9 cellular contexts compared by ENCODE assay signal in the genomic region with DNA sequence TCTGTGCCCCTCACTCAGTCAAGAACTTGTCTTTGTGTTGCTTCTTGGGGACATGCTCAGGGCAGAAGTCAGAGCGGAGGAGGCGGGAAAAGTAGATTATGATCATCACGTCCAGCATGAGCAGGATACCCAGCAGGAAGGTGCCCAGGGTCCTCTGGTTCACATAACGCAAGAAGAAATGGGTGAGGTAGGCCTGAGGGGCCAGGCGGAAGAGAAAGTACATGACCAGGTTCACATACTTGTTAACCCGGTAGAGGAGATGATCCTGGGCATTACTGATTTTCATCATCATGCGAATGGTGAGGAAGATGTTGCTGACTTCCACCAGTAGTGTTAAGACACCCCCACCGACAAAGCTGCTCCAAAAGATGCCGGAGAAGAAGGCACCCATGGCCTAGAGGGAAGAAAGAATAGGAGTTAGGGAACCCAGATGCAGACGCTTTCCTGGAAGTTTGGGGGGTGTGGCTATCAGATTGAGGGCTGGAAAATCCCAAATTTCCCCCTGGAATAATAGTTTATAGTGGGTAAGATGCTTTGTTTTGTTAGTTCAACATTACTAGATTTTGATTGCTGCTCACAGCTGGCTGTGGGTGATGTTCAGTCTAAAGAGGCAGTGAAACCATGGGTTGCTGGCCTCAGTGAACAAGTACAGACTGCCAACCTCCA. TPM values are rescaled to one million over a fixed set of nuclear protein-coding genes. Genes with fewer than 3 reads are reported as not detected.
A peak's percentile ranks its signal among the peaks of the same experiment; 100 is the strongest.
DNase-seq lines count a peak whose midpoint lies in the region; ATAC-seq, FAIRE-seq and TF ChIP-seq lines count a peak whose summit lies in the region.
"Had no signal": no experiment of that assay in that cellular context is flagged by ENCODE, and none has a peak within 500 bp of the region (broad histone marks: within the 10 kb centered on the region; RNA-seq: fewer than 3 reads in every experiment).

No MANE protein-coding gene starts in this region.

- H3K4me1 ChIP-seq in neural progenitor cell = peaks cover 36% of the 10 kb centered on the region

- peaks cover 53% of the 10 kb centered on the region for H3K79me2 ChIP-seq in neural progenitor cell (ENCODE audit: low read depth)

- H3F3A ChIP-seq in neural progenitor cell (ENCODE audit: low read depth) = peaks cover 83% of the 10 kb centered on the region

- H3K27me3 Mint-ChIP-seq in neural progenitor cell (ENCODE audit: insufficient read depth, low read depth) = no peaks in the 10 kb centered on the region

- no peak for ATAC-seq in GM21825 (IDR thresholded peaks at IDR 0.05; ENCODE audit: unreplicated experiment)
- ATAC-seq in HG02870 (IDR thresholded peaks at IDR 0.05; ENCODE audit: unreplicated experiment) = no peak

- H3K36me3 ChIP-seq in bronchial epithelial cell (ENCODE audit: control insufficient read depth, insufficient read depth, low read length) (peaks cover 23% of the 10 kb centered on the region), neural progenitor cell (peaks cover 7% of the 10 kb centered on the region)

- no peaks in the 10 kb centered on the region for H3K9me3 ChIP-seq in neural progenitor cell (ENCODE audit: low read depth)
- H3K9me3 ChIP-seq: neutrophil had no signal

- peak overlapping the region; percentile 85 for H3K4me2 ChIP-seq in neural progenitor cell

- peaks cover 58% of the 10 kb centered on the region for H4K20me1 ChIP-seq in neural progenitor cell (ENCODE audit: low read depth)

- H3K27me3 ChIP-seq in bronchial epithelial cell (ENCODE audit: control insufficient read depth, insufficient read depth, low read length) (no peaks in the 10 kb centered on the region), neural progenitor cell (no peaks in the 10 kb centered on the region)

- peaks cover 26% of the 10 kb centered on the region for H3K36me3 Mint-ChIP-seq in neural progenitor cell

- peak overlapping the region; percentile 75 for H3K4me3 ChIP-seq in NB4 (ENCODE audit: low read depth, low read length)
- H3K4me3 ChIP-seq in bronchial epithelial cell (ENCODE audit: low read depth, low read length) = peak overlapping the region; percentile 72
- H3K4me3 ChIP-seq in neural progenitor cell = peak overlapping the region; percentile 69

- FAIRE-seq in bronchial epithelial cell (lab: Jason Lieb, UNC) = no peak

- H3K9ac ChIP-seq in neural progenitor cell = no peak overlapping the region

- TF ChIP-seq POLR2A in NB4 (IDR thresholded peaks at IDR 0.05; ENCODE audit: extremely low read depth, insufficient read length) = no peak

- H2AFZ ChIP-seq in neural progenitor cell (replicated peaks) = no peak overlapping the region

- H3K27ac ChIP-seq in neural progenitor cell = no peak overlapping the region
- H3K27ac ChIP-seq: neutrophil had no signal

- TF ChIP-seq CTCF in NB4 (IDR thresholded peaks at IDR 0.05; ENCODE audit: low read depth, low read length) (no peak), bronchial epithelial cell (IDR thresholded peaks at IDR 0.05; ENCODE audit: insufficient read depth, low read length, severe bottlenecking) (no peak), neural progenitor cell (IDR thresholded peaks at IDR 0.05) (no peak)

- H3K4me3 Mint-ChIP-seq in neural progenitor cell = peak overlapping the region; percentile 90

- no peak overlapping the region for H3K27ac Mint-ChIP-seq in neural progenitor cell

- H3K4me1 Mint-ChIP-seq in neural progenitor cell = peaks cover 57% of the 10 kb centered on the region

- H3K9me3 Mint-ChIP-seq in neural progenitor cell = no peaks in the 10 kb centered on the region

- DNase-seq in EL = peak; percentile 26
- DNase-seq in NB4 (ENCODE audit: low read depth) = peak; percentile 59
- no peak for DNase-seq in bronchial epithelial cell (ENCODE audit: low read depth)
- no peak for DNase-seq in neural progenitor cell (ENCODE audit: low spot score)
- no peak for DNase-seq in NCI-H2029 treated with DMSO at 0.1 percent for 48 hours (lab: John Stamatoyannopoulos, UW)
- no peak for DNase-seq in GOT3 (lab: John Stamatoyannopoulos, UW)

RNA-seq across cellular contexts. Expression of a gene that starts 1.4 kb away (rescaled TPM):
- total RNA-seq in bronchial epithelial cell = 6.5 and 7.4 TPM in 2 replicates
- 10.0 and 13.4 TPM in 2 replicates for total RNA-seq in neural progenitor cell (ENCODE audit: low replicate concordance)

RNA-seq across cellular contexts. Expression of a gene that starts 4.0 kb away (rescaled TPM):
- total RNA-seq in bronchial epithelial cell (3.1 and 3.2 TPM in 2 replicates), neural progenitor cell (ENCODE audit: low replicate concordance) (3.7 and 9.2 TPM in 2 replicates)

RNA-seq across cellular contexts. Expression of a gene that starts 4.8 kb away (rescaled TPM):
- total RNA-seq in bronchial epithelial cell = 928 and 1,097 TPM in 2 replicates
- 581 and 932 TPM in 2 replicates for total RNA-seq in neural progenitor cell (ENCODE audit: low replicate concordance)

RNA-seq across cellular contexts. Expression of a gene that starts 7.0 kb away (rescaled TPM):
- 42.5 and 68.7 TPM in 2 replicates for total RNA-seq in bronchial epithelial cell
- 82.8 and 133 TPM in 2 replicates for total RNA-seq in neural progenitor cell (ENCODE audit: low replicate concordance)

RNA-seq across cellular contexts. Expression of a gene that starts 12.9 kb away (rescaled TPM):
- total RNA-seq in bronchial epithelial cell (0.26 and 0.64 TPM in 2 replicates), neural progenitor cell (ENCODE audit: low replicate concordance) (12.5 and 32.7 TPM in 2 replicates)

Comparison
In these comparisons a context has a peak if more than half of its experiments do, and no peak if none do; other contexts are left out.
1. DNase-seq: peak in EL (single experiment) and NB4 (single experiment); none in bronchial epithelial cell (single experiment), neural progenitor cell (single experiment), NCI-H2029 treated with DMSO at 0.1 percent for 48 hours (single experiment) and GOT3 (single experiment).
2. Peak in every context shown above with its lines, with median percentiles within 50 percentile points of each other: H3K4me3 ChIP-seq.